1 cellular context compared by ENCODE assay signal in the genomic region with DNA sequence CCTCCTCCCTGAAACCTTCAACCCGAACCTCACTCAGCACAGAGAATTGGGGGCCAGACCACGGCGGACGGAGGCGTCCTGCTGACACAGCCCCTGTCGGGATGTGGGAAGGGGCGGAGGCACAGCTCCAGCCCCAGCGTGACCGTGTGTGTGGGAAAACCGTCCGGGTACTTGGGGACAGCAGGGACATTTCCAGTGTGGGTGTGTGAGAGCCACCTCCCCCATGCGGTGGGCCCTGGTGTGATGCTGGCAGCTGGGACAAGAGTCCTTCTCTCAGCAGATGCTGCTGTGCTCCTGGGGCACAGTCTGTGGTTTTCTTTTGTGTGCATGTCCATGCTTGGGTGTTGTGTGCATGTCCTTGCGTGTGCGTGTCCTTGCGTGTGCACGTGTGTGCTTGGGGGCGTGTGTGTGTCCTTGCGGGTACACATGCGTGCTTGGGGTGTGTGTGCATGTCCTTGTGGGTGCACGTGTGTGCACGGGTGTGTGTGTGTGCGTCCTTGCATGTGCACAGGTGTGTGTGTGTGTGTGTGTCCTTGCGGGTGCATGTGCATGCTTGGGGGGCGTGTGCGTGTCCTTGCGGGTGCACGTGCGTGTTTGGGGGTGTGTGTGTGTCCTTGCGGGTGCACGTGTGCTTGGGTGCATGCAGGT.
TF ChIP-seq lines count a peak whose summit lies in the region.

No MANE protein-coding gene starts in this region.

TF ChIP-seq in WTC11, 78 proteins besides CTCF, POLR2A, EP300 and RAD21:
- no peak for TF ChIP-seq MXD4 (CRISPR knock-in tag; IDR thresholded peaks at IDR 0.05; ENCODE audit: borderline replicate concordance)
- TF ChIP-seq, protein P1, sequence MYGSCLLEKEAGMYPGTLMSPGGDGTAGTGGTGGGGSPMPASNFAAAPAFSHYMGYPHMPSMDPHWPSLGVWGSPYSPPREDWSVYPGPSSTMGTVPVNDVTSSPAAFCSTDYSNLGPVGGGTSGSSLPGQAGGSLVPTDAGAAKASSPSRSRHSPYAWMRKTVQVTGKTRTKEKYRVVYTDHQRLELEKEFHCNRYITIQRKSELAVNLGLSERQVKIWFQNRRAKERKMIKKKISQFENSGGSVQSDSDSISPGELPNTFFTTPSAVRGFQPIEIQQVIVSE (CRISPR knock-in tag; IDR thresholded peaks at IDR 0.05; ENCODE audit: borderline replicate concordance) = no peak
